ENCODE assay signal across 17 cellular contexts in genomic region chr15:33066584-33066983, GRCh38.
DNase-seq lines count a peak whose midpoint lies in the region; ATAC-seq, FAIRE-seq and TF ChIP-seq lines count a peak whose summit lies in the region.
"Had no signal": no experiment of that assay in that cellular context is flagged by ENCODE, and none has a peak within 500 bp of the region (broad histone marks: within the 10 kb centered on the region; RNA-seq: fewer than 3 reads in every experiment).

No MANE protein-coding gene starts in this region.

- H3K4me3 Mint-ChIP-seq in activated CD4-positive, alpha-beta T cell treated with anti-CD3 and anti-CD28 coated beads, Interleukin-2, amount 10 ng/mL, durations not matched to agents 24 days and 14 days = no peak overlapping the region
- no peak overlapping the region for H3K4me3 Mint-ChIP-seq in dendritic cell treated with granulocyte-macrophage colony-stimulating factor and Interleukin-4, amounts not matched to agents 40 ng/mL and 50 ng/mL, for 4 days
- H3K4me3 Mint-ChIP-seq in nephron progenitor cell = peak overlapping the region; percentile 19
- H3K4me3 Mint-ChIP-seq: activated naive CD4-positive, alpha-beta T cell treated with anti-CD3 and anti-CD28 coated beads for 36 hours had no signal

- peaks cover 12% of the 10 kb centered on the region for H3K27me3 Mint-ChIP-seq in activated CD4-positive, alpha-beta T cell treated with anti-CD3 and anti-CD28 coated beads, Interleukin-2, amount 10 ng/mL, durations not matched to agents 24 days and 14 days
- peaks cover 11% of the 10 kb centered on the region for H3K27me3 Mint-ChIP-seq in dendritic cell treated with granulocyte-macrophage colony-stimulating factor and Interleukin-4, amounts not matched to agents 40 ng/mL and 50 ng/mL, for 4 days
- no peaks in the 10 kb centered on the region for H3K27me3 Mint-ChIP-seq in nephron progenitor cell (ENCODE audit: low read depth, poor library complexity)

- FAIRE-seq in HTR-8/SVneo (lab: Jason Lieb, UNC) = no peak
- FAIRE-seq: pancreas had no signal

- peak; percentile 34 for DNase-seq in activated CD4-positive, alpha-beta T cell treated with anti-CD3 and anti-CD28 coated beads, Interleukin-2, amount 10 ng/mL, durations not matched to agents 24 days and 14 days
- DNase-seq in activated CD4-positive, alpha-beta T cell treated with anti-CD3 and anti-CD28 coated beads for 4 hours = no peak
- no peak for DNase-seq in nephron progenitor cell
- DNase-seq in DMS79 (lab: John Stamatoyannopoulos, UW) = no peak
- DNase-seq in HTR-8/SVneo (ENCODE audit: insufficient read length, low spot score) = no peak
- no peak for DNase-seq in amniotic stem cell (lab: John Stamatoyannopoulos, UW)
- DNase-seq: activated naive CD4-positive, alpha-beta T cell treated with anti-CD3 and anti-CD28 coated beads for 36 hours; aorta; C1 segment of cervical spinal cord; DMS 273 treated with DMSO at 0.1 percent for 48 hours; kidney glomerular epithelial cell; NCI-H1930; NCI-H446; pancreas; stimulated activated CD4-positive, alpha-beta T cell treated with anti-CD3 and anti-CD28 coated beads, Interleukin-2, amount 100 ng/mL, for 48 hours had no signal

- no peaks in the 10 kb centered on the region for H3K9me3 Mint-ChIP-seq in activated CD4-positive, alpha-beta T cell treated with anti-CD3 and anti-CD28 coated beads, Interleukin-2, amount 10 ng/mL, durations not matched to agents 24 days and 14 days
- H3K9me3 Mint-ChIP-seq in dendritic cell treated with granulocyte-macrophage colony-stimulating factor and Interleukin-4, amounts not matched to agents 40 ng/mL and 50 ng/mL, for 4 days = no peaks in the 10 kb centered on the region
- peaks cover 3% of the 10 kb centered on the region for H3K9me3 Mint-ChIP-seq in nephron progenitor cell
- H3K9me3 Mint-ChIP-seq: activated naive CD4-positive, alpha-beta T cell treated with anti-CD3 and anti-CD28 coated beads for 36 hours had no signal

- H3K36me3 Mint-ChIP-seq in activated CD4-positive, alpha-beta T cell treated with anti-CD3 and anti-CD28 coated beads, Interleukin-2, amount 10 ng/mL, durations not matched to agents 24 days and 14 days (ENCODE audit: low read depth) = no peaks in the 10 kb centered on the region
- peaks cover 9% of the 10 kb centered on the region for H3K36me3 Mint-ChIP-seq in dendritic cell treated with granulocyte-macrophage colony-stimulating factor and Interleukin-4, amounts not matched to agents 40 ng/mL and 50 ng/mL, for 4 days (ENCODE audit: low read depth)
- H3K36me3 Mint-ChIP-seq in nephron progenitor cell (ENCODE audit: low read depth) = peaks cover 10% of the 10 kb centered on the region

- no peak for TF ChIP-seq CTCF in nephron progenitor cell (IDR thresholded peaks at IDR 0.05)

- intact Hi-C loops in activated CD4-positive, alpha-beta T cell treated with anti-CD3 and anti-CD28 coated beads, Interleukin-2, amount 10 ng/mL, durations not matched to agents 24 days and 14 days (cut with micrococcal nuclease) = no loop called here
- intact Hi-C loops in dendritic cell treated with granulocyte-macrophage colony-stimulating factor and Interleukin-4, amounts not matched to agents 40 ng/mL and 50 ng/mL, for 4 days (cut with micrococcal nuclease) = no loop called here

- ATAC-seq in GM21360 (IDR thresholded peaks at IDR 0.05; ENCODE audit: unreplicated experiment) = no peak
- ATAC-seq: pancreas had no signal

- no peak overlapping the region for H3K27ac Mint-ChIP-seq in activated CD4-positive, alpha-beta T cell treated with anti-CD3 and anti-CD28 coated beads, Interleukin-2, amount 10 ng/mL, durations not matched to agents 24 days and 14 days
- peak overlapping the region; percentile 94 for H3K27ac Mint-ChIP-seq in dendritic cell treated with granulocyte-macrophage colony-stimulating factor and Interleukin-4, amounts not matched to agents 40 ng/mL and 50 ng/mL, for 4 days
- no peak overlapping the region for H3K27ac Mint-ChIP-seq in nephron progenitor cell
- H3K27ac Mint-ChIP-seq: activated naive CD4-positive, alpha-beta T cell treated with anti-CD3 and anti-CD28 coated beads for 36 hours had no signal

- H3K4me1 Mint-ChIP-seq in activated CD4-positive, alpha-beta T cell treated with anti-CD3 and anti-CD28 coated beads, Interleukin-2, amount 10 ng/mL, durations not matched to agents 24 days and 14 days = peaks cover 4% of the 10 kb centered on the region
- H3K4me1 Mint-ChIP-seq in dendritic cell treated with granulocyte-macrophage colony-stimulating factor and Interleukin-4, amounts not matched to agents 40 ng/mL and 50 ng/mL, for 4 days (ENCODE audit: low read depth) = peaks cover 52% of the 10 kb centered on the region
- H3K4me1 Mint-ChIP-seq in nephron progenitor cell = peaks cover 60% of the 10 kb centered on the region
